ENCODE assay signal across 9 cellular contexts in genomic region chr2:16613475-16613874, GRCh38. TPM values are rescaled to one million over a fixed set of nuclear protein-coding genes. Genes with fewer than 3 reads are reported as not detected.
A peak's percentile ranks its signal among the peaks of the same experiment; 100 is the strongest.
DNase-seq lines count a peak whose midpoint lies in the region; ATAC-seq and TF ChIP-seq lines count a peak whose summit lies in the region.
"Had no signal": no experiment of that assay in that cellular context is flagged by ENCODE, and none has a peak within 500 bp of the region (broad histone marks: within the 10 kb centered on the region; RNA-seq: fewer than 3 reads in every experiment).

No MANE protein-coding gene starts in this region.

- TF ChIP-seq EP300 in Ishikawa (IDR thresholded peaks at IDR 0.05; ENCODE audit: borderline replicate concordance), result no peak

- CTCF ChIA-PET in Caco-2 (lab: Charles Lee), result interaction anchor here (0.6 to 3.6 kb wide), 11 partner anchors 9 to 731 kb away, joined by 3 to 67 read pairs (median 5); partner anchors contain the start of gene CYRIA

- ATAC-seq in GM19035 (IDR thresholded peaks at IDR 0.05; ENCODE audit: unreplicated experiment), result no peak

- H3K36me3 ChIP-seq in Caco-2 (ENCODE audit: control insufficient read depth, insufficient read depth, low read length) (no peaks in the 10 kb centered on the region), SU-DHL-6 (ENCODE audit: low read length) (no peaks in the 10 kb centered on the region), kidney epithelial cell (ENCODE audit: control insufficient read depth, insufficient read depth, low read length) (no peaks in the 10 kb centered on the region)

- H3K36me3 Mint-ChIP-seq in Caco-2 (ENCODE audit: insufficient read depth, unreplicated experiment), result no peaks in the 10 kb centered on the region

- H3K9me3 Mint-ChIP-seq in Caco-2 (ENCODE audit: unreplicated experiment), result no peaks in the 10 kb centered on the region
- H3K9me3 Mint-ChIP-seq: dendritic cell treated with granulocyte-macrophage colony-stimulating factor and Interleukin-4, amounts not matched to agents 40 ng/mL and 50 ng/mL, for 4 days had no signal

- H3K9me3 ChIP-seq in Caco-2 (no peaks in the 10 kb centered on the region), SU-DHL-6 (ENCODE audit: insufficient read depth, low read length) (no peaks in the 10 kb centered on the region)

- H2AFZ ChIP-seq in SU-DHL-6 (ENCODE audit: low read depth, low read length, severe bottlenecking), result no peak overlapping the region

- no TSS peak for BruUV-seq in Caco-2 (replicated peaks; lab: Mats Ljungman, UMichigan)

- H3K27me3 ChIP-seq in Caco-2 (replicated peaks; ENCODE audit: control insufficient read depth, insufficient read depth, low read length) (no peaks in the 10 kb centered on the region), SU-DHL-6 (ENCODE audit: low read length) (no peaks in the 10 kb centered on the region), kidney epithelial cell (ENCODE audit: control insufficient read depth, insufficient read depth, low read length) (no peaks in the 10 kb centered on the region)

- H3K4me1 ChIP-seq in Caco-2, result no peaks in the 10 kb centered on the region

- intact Hi-C loops in Caco-2 (cut with micrococcal nuclease; ENCODE audit: unreplicated experiment) (loop anchor here (1.0 to 10.0 kb wide), 3 partner anchors 114 to 291 kb away; no protein-coding TSS in a partner anchor), lower leg skin (cut with DNase I; ENCODE audit: low total_unique reads) (loop anchor here (10.0 kb wide), 1 partner anchor 969 kb away; no protein-coding TSS in a partner anchor)

- DNase-seq in Caco-2 (no peak), kidney epithelial cell (ENCODE audit: low read depth) (no peak), lower leg skin (ENCODE audit: low spot score in 2 of 2) (no peak), islet precursor cell (no peak)
- DNase-seq in stimulated activated CD4-positive, alpha-beta T cell treated with anti-CD3 and anti-CD28 coated beads, Interleukin-15, amount 100 ng/mL, for 24 hours, result no peak

- TF ChIP-seq RAD21 in Ishikawa (IDR thresholded peaks at IDR 0.05; ENCODE audit: low read depth), result peak; percentile 84

- 48 to 54% methylated on average over 5 of the region's 5 CpGs for WGBS in lower leg skin, 2 donors

- no peak overlapping the region for H3K9ac ChIP-seq in SU-DHL-6 (ENCODE audit: low read length)

- no peak for TF ChIP-seq POLR2A in lower leg skin (IDR thresholded peaks at IDR 0.05)

- H3K27me3 Mint-ChIP-seq in Caco-2 (ENCODE audit: insufficient read depth, unreplicated experiment), result peaks cover 10% of the 10 kb centered on the region
- H3K27me3 Mint-ChIP-seq: dendritic cell treated with granulocyte-macrophage colony-stimulating factor and Interleukin-4, amounts not matched to agents 40 ng/mL and 50 ng/mL, for 4 days had no signal

- H3K27ac ChIP-seq in SU-DHL-6 (ENCODE audit: low read depth, low read length), result no peak overlapping the region

- no peak overlapping the region for H3K27ac Mint-ChIP-seq in Caco-2 (ENCODE audit: unreplicated experiment)

- no peak overlapping the region for H3K4me2 ChIP-seq in SU-DHL-6 (ENCODE audit: low read depth, low read length, poor library complexity, severe bottlenecking)

- H3K4me3 Mint-ChIP-seq in Caco-2 (ENCODE audit: unreplicated experiment), result no peak overlapping the region
- H3K4me3 Mint-ChIP-seq: dendritic cell treated with granulocyte-macrophage colony-stimulating factor and Interleukin-4, amounts not matched to agents 40 ng/mL and 50 ng/mL, for 4 days had no signal

- H3K79me2 ChIP-seq in SU-DHL-6 (ENCODE audit: insufficient read depth, low read length), result no peaks in the 10 kb centered on the region

- H4K20me1 ChIP-seq in SU-DHL-6 (ENCODE audit: low read depth, low read length), result no peaks in the 10 kb centered on the region

- H3F3A ChIP-seq in SU-DHL-6 (ENCODE audit: insufficient read depth), result no peaks in the 10 kb centered on the region

- POLR2A ChIA-PET in Caco-2 (lab: Charles Lee), result interaction anchor here (1.0 kb wide), 1 partner anchor 144 kb away, joined by 3 read pairs; no protein-coding TSS in a partner anchor

- H3K9me2 ChIP-seq in SU-DHL-6 (replicated peaks; ENCODE audit: insufficient read depth, low read length), result no peaks in the 10 kb centered on the region

- no peak overlapping the region for H3K4me3 ChIP-seq in Caco-2 (ENCODE audit: low read depth, low read length)
- no peak overlapping the region for H3K4me3 ChIP-seq in SU-DHL-6 (ENCODE audit: insufficient read depth, low read length, poor library complexity, severe bottlenecking)
- H3K4me3 ChIP-seq in kidney epithelial cell (ENCODE audit: low read depth, low read length), result no peak overlapping the region
- no peak overlapping the region for H3K4me3 ChIP-seq in lower leg skin (ENCODE audit: low read depth, poor library complexity, severe bottlenecking)

- peaks cover 8% of the 10 kb centered on the region for H3K4me1 Mint-ChIP-seq in Caco-2 (ENCODE audit: low read depth, unreplicated experiment)

- TF ChIP-seq CTCF in Caco-2 (IDR thresholded peaks at IDR 0.05; ENCODE audit: insufficient read depth in 1 of 2, low read depth in 1 of 2, low read length in 1 of 2, severe bottlenecking in 1 of 2, unreplicated experiment in 1 of 2) (peak; percentile 43 to 61), SU-DHL-6 (IDR thresholded peaks at IDR 0.05; ENCODE audit: insufficient read depth, low read length, poor library complexity, severe bottlenecking) (peak; percentile 72), kidney epithelial cell (IDR thresholded peaks at IDR 0.05; ENCODE audit: insufficient read depth, low read length, poor library complexity, severe bottlenecking) (peak; percentile 51), lower leg skin (IDR thresholded peaks at IDR 0.05) (no peak)

TF ChIP-seq in Ishikawa, 13 proteins besides CTCF, POLR2A, EP300 and RAD21:
- TF ChIP-seq MAX (IDR thresholded peaks at IDR 0.05) (no peak), CEBPB (IDR thresholded peaks at IDR 0.05) (no peak), FOXM1 (IDR thresholded peaks at IDR 0.05; ENCODE audit: borderline replicate concordance, low read depth) (no peak), NFIC (IDR thresholded peaks at IDR 0.05) (no peak), EGR1 (IDR thresholded peaks at IDR 0.05) (no peak), TEAD4 (IDR thresholded peaks at IDR 0.05) (no peak), ZBTB7A (IDR thresholded peaks at IDR 0.05; ENCODE audit: low read depth) (no peak), CREB1 (IDR thresholded peaks at IDR 0.05; ENCODE audit: low read depth) (no peak), YY1 (IDR thresholded peaks at IDR 0.05; ENCODE audit: low read depth) (no peak), TCF12 (IDR thresholded peaks at IDR 0.05; ENCODE audit: low read depth) (no peak), REST (IDR thresholded peaks at IDR 0.05; ENCODE audit: low read depth) (no peak), TAF1 (IDR thresholded peaks at IDR 0.05; ENCODE audit: low read depth) (no peak), USF1 (IDR thresholded peaks at IDR 0.05) (no peak)

RNA-seq across cellular contexts. Expression of gene CYRIA, which starts 52.2 kb away (rescaled TPM):
- 0.20 and 0.26 TPM in 2 replicates for total RNA-seq in Caco-2 (2022)
- 3.0 and 4.2 TPM in 2 replicates for total RNA-seq in kidney epithelial cell
- total RNA-seq in lower leg skin, result 1 to 10 TPM in 3 of 4 donors, under 1 TPM in 1; 0.80 to 5.5 (median 1.6) TPM

Comparison
In these comparisons a context has a peak if more than half of its experiments do, and no peak if none do; other contexts are left out.
1. CTCF ChIP-seq: peak in Caco-2 (2 of 2), SU-DHL-6 (single experiment) and kidney epithelial cell (single experiment); none in lower leg skin (0 of 3).